Comparison of ENCODE assay signal across 33 cellular contexts in genomic region chr14:74959596-74960180, GRCh38. TPM values are rescaled to one million over a fixed set of nuclear protein-coding genes. Genes with fewer than 3 reads are reported as not detected.
DNase-seq lines count a peak whose midpoint lies in the region; FAIRE-seq and TF ChIP-seq lines count a peak whose summit lies in the region.
"Had no signal": no experiment of that assay in that cellular context is flagged by ENCODE, and none has a peak within 500 bp of the region (broad histone marks: within the 10 kb centered on the region; RNA-seq: fewer than 3 reads in every experiment).

No MANE protein-coding gene starts in this region.

- TF ChIP-seq CTCF in PC-9 (conservative IDR thresholded peaks at IDR 0.05): no peak
- TF ChIP-seq CTCF in endothelial cell of umbilical vein (IDR thresholded peaks at IDR 0.05; ENCODE audit: extremely low read depth in 1 of 2, insufficient read depth in 1 of 2, low read depth in 1 of 2, low read length in 2 of 2): no peak
- TF ChIP-seq CTCF in BE2C (IDR thresholded peaks at IDR 0.05; ENCODE audit: low read depth, low read length): no peak
- no peak for TF ChIP-seq CTCF in HFFc6 (IDR thresholded peaks at IDR 0.05)

- no TSS peak for BruUV-seq in PC-9 (replicated peaks; lab: Mats Ljungman, UMichigan)
- BruUV-seq in endothelial cell of umbilical vein (replicated peaks; lab: Mats Ljungman, UMichigan): no TSS peak

- DNase-seq in ELR (ENCODE audit: low read depth) (peak; percentile 45), PC-9 (no peak), endothelial cell of umbilical vein (ENCODE audit: low read depth, low spot score) (peak; percentile 30), SK-N-DZ (ENCODE audit: low spot score) (no peak), BE2C (no peak), HFFc6 (no peak)
- no peak for DNase-seq in activated CD4-positive, CD25-positive, alpha-beta regulatory T cell (lab: John Stamatoyannopoulos, UW)
- DNase-seq: activated CD4-positive, alpha-beta T cell treated with anti-CD3 and anti-CD28 coated beads, Interleukin-2, amount 10 ng/mL, durations not matched to agents 24 days and 14 days; activated CD8-positive, alpha-beta memory T cell treated with anti-CD3 and anti-CD28 coated beads for 24 hours; activated gamma-delta T cell; activated naive CD8-positive, alpha-beta T cell treated with anti-CD3 and anti-CD28 coated beads, Interleukin-2, amount 10 ng/mL, durations not matched to agents 7 days and 5 days; AML-193; caudate nucleus; DMS 273 treated with DMSO at 0.1 percent for 48 hours; foreskin fibroblast; heart left ventricle; naive thymus-derived CD4-positive, alpha-beta T cell; NCI-H146; NCI-H446; NCI-H82; right lobe of liver; stimulated activated CD8-positive, alpha-beta memory T cell treated with anti-CD3 and anti-CD28 coated beads, Interleukin-4, amount 100 ng/mL, for 48 hours; T1000; testis; uterus had no signal

- H3K4me2 ChIP-seq in BLaER1 treated with 17β-estradiol and CSF1 and Interleukin-3, amounts not matched to agents 10 nM and 100 nM: peak overlapping the region in 8 of 11 experiments; percentile 3 to 48 (median 20); a peak in 9 of 22 replicates
- H3K4me2 ChIP-seq in PC-9 (peak overlapping the region; percentile 8), endothelial cell of umbilical vein (ENCODE audit: insufficient read depth, low read length) (no peak overlapping the region)

- dilution Hi-C loops in endothelial cell of umbilical vein (cut with MboI; ENCODE audit: extremely low pct_ligation_motif_present, low sequenced_read_pairs): no loop called here

- peaks cover 10% of the 10 kb centered on the region for H3K27me3 Mint-ChIP-seq in HFFc6 (ENCODE audit: insufficient read depth)

- CTCF ChIA-PET in PC-9 (lab: Charles Lee) (no interaction called here), endothelial cell of umbilical vein (lab: Charles Lee) (interaction anchor here (1.4 to 1.8 kb wide), 2 partner anchors 29 to 129 kb away, joined by 3 to 5 read pairs; no protein-coding TSS in a partner anchor)

- H3K9me2 ChIP-seq in PC-9 (ENCODE audit: insufficient read depth): no peaks in the 10 kb centered on the region

- no peaks in the 10 kb centered on the region for H3K9me1 ChIP-seq in endothelial cell of umbilical vein (replicated peaks; ENCODE audit: control insufficient read depth, extremely low read depth, insufficient read depth, low read length)

- H4K20me1 ChIP-seq in BLaER1 treated with 17β-estradiol and CSF1 and Interleukin-3, amounts not matched to agents 10 nM and 100 nM: no peaks in the 10 kb centered on the region; a peak in 1 of 22 replicates
- H4K20me1 ChIP-seq in PC-9 (ENCODE audit: insufficient read depth): no peaks in the 10 kb centered on the region
- no peaks in the 10 kb centered on the region for H4K20me1 ChIP-seq in endothelial cell of umbilical vein (replicated peaks; ENCODE audit: control insufficient read depth, extremely low read depth, insufficient read depth, low read length)

- no peaks in the 10 kb centered on the region for H3K36me3 Mint-ChIP-seq in HFFc6 (ENCODE audit: low read depth)
- H3K36me3 Mint-ChIP-seq: activated naive CD8-positive, alpha-beta T cell treated with anti-CD3 and anti-CD28 coated beads, Interleukin-2, amount 10 ng/mL, durations not matched to agents 7 days and 5 days; naive thymus-derived CD4-positive, alpha-beta T cell had no signal

- H3K9ac ChIP-seq in BLaER1 treated with 17β-estradiol and CSF1 and Interleukin-3, amounts not matched to agents 10 nM and 100 nM: no peak overlapping the region
- H3K9ac ChIP-seq in endothelial cell of umbilical vein (replicated peaks; ENCODE audit: extremely low read depth, insufficient read depth, low read length): no peak overlapping the region

- H2AFZ ChIP-seq in PC-9 (no peak overlapping the region), endothelial cell of umbilical vein (ENCODE audit: low read depth, low read length) (no peak overlapping the region)

- no peaks in the 10 kb centered on the region for H3K9me3 Mint-ChIP-seq in HFFc6
- H3K9me3 Mint-ChIP-seq: activated CD4-positive, alpha-beta T cell treated with anti-CD3 and anti-CD28 coated beads, Interleukin-2, amount 10 ng/mL, durations not matched to agents 24 days and 14 days; activated naive CD8-positive, alpha-beta T cell treated with anti-CD3 and anti-CD28 coated beads, Interleukin-2, amount 10 ng/mL, durations not matched to agents 7 days and 5 days; naive thymus-derived CD4-positive, alpha-beta T cell; stimulated activated naive CD8-positive, alpha-beta T cell treated with anti-CD3 and anti-CD28 coated beads, Interleukin-15, Interleukin-2, amounts not matched to agents 100 ng/mL and 50 ng/mL, for 24 hours had no signal

- H3F3A ChIP-seq in PC-9 (ENCODE audit: insufficient read depth, low read depth): peaks cover 11% of the 10 kb centered on the region; the same call in 1 of the 2 replicates

- H3K4me3 ChIP-seq in BLaER1 treated with 17β-estradiol and CSF1 and Interleukin-3, amounts not matched to agents 10 nM and 100 nM: no peak overlapping the region
- H3K4me3 ChIP-seq in PC-9 (no peak overlapping the region), endothelial cell of umbilical vein (replicated peaks in 1 of 3; ENCODE audit: insufficient read depth in 1 of 3, low read depth in 1 of 3, low read length in 3 of 3) (no peak overlapping the region), BE2C (ENCODE audit: low read depth, low read length) (no peak overlapping the region)
- H3K4me3 ChIP-seq: coronary artery, esophagus muscularis mucosa, heart left ventricle, right lobe of liver, SJSA1, testis, uterus had no signal

- H3K27me3 ChIP-seq in BLaER1 treated with 17β-estradiol and CSF1 and Interleukin-3, amounts not matched to agents 10 nM and 100 nM: peaks cover 11 to 19% (median 14%) of the 10 kb centered on the region in 11 experiments
- peaks cover 5% of the 10 kb centered on the region; the same call in 1 of the 2 replicates for H3K27me3 ChIP-seq in PC-9 (ENCODE audit: insufficient read depth, low read depth)
- no peaks in the 10 kb centered on the region for H3K27me3 ChIP-seq in endothelial cell of umbilical vein (ENCODE audit: control insufficient read depth in 2 of 2, insufficient read depth in 2 of 2, low read length in 2 of 2)
- H3K27me3 ChIP-seq in BE2C: no peaks in the 10 kb centered on the region
- H3K27me3 ChIP-seq: right lobe of liver, SJSA1, testis, uterus had no signal

- no peak for TF ChIP-seq POLR2A in endothelial cell of umbilical vein (IDR thresholded peaks at IDR 0.05; ENCODE audit: low read depth, low read length)

- POLR2A ChIA-PET in PC-9 (lab: Charles Lee; ENCODE audit: unreplicated experiment): no interaction called here
- POLR2A ChIA-PET in endothelial cell of umbilical vein (lab: Charles Lee): interaction anchor here (1.0 kb wide), 1 partner anchor 20 kb away, joined by 3 read pairs; no protein-coding TSS in a partner anchor

- peaks cover 21% of the 10 kb centered on the region for H3K4me1 Mint-ChIP-seq in HFFc6 (ENCODE audit: low read depth)

- H3K27ac ChIP-seq in BLaER1 treated with 17β-estradiol and CSF1 and Interleukin-3, amounts not matched to agents 10 nM and 100 nM: no peak overlapping the region
- H3K27ac ChIP-seq in PC-9 (0 out of 2 replicates have a peak overlapping the region, but pooled peaks have one; percentile 6), endothelial cell of umbilical vein (ENCODE audit: insufficient read depth, low read depth, low read length) (peak overlapping the region; percentile 6)
- H3K27ac ChIP-seq: coronary artery, esophagus muscularis mucosa, heart left ventricle, neutrophil, right lobe of liver, SJSA1, testis, uterus had no signal

- H3K27ac Mint-ChIP-seq in HFFc6: no peak overlapping the region
- H3K27ac Mint-ChIP-seq: activated CD4-positive, alpha-beta T cell treated with anti-CD3 and anti-CD28 coated beads, Interleukin-2, amount 10 ng/mL, durations not matched to agents 24 days and 14 days; activated naive CD8-positive, alpha-beta T cell treated with anti-CD3 and anti-CD28 coated beads, Interleukin-2, amount 10 ng/mL, durations not matched to agents 7 days and 5 days; progenitor cell of endocrine pancreas; stimulated activated naive CD8-positive, alpha-beta T cell treated with anti-CD3 and anti-CD28 coated beads, Interleukin-15, Interleukin-2, amounts not matched to agents 100 ng/mL and 50 ng/mL, for 24 hours had no signal

- H3K9me3 ChIP-seq in BLaER1 treated with 17β-estradiol and CSF1 and Interleukin-3, amounts not matched to agents 10 nM and 100 nM (replicated peaks in 1 of 11): no peaks in the 10 kb centered on the region
- H3K9me3 ChIP-seq in PC-9 (ENCODE audit: insufficient read depth, low read depth) (no peaks in the 10 kb centered on the region), endothelial cell of umbilical vein (replicated peaks; ENCODE audit: control insufficient read depth, insufficient read depth, low read length) (no peaks in the 10 kb centered on the region), BE2C (no peaks in the 10 kb centered on the region)
- H3K9me3 ChIP-seq: esophagus muscularis mucosa, heart left ventricle, neutrophil, right lobe of liver, SJSA1, testis, uterus had no signal

- H3K4me1 ChIP-seq in BLaER1 treated with 17β-estradiol and CSF1 and Interleukin-3, amounts not matched to agents 10 nM and 100 nM: peaks cover 21 to 44% (median 40%) of the 10 kb centered on the region in 10 experiments
- H3K4me1 ChIP-seq in PC-9 (replicated peaks; ENCODE audit: insufficient read depth): peaks cover 31% of the 10 kb centered on the region
- H3K4me1 ChIP-seq in endothelial cell of umbilical vein (ENCODE audit: control insufficient read depth, extremely low read depth, insufficient read depth, low read length): peaks cover 20% of the 10 kb centered on the region
- H3K4me1 ChIP-seq in BE2C: no peaks in the 10 kb centered on the region
- H3K4me1 ChIP-seq: uterus had no signal

- H3K4me3 Mint-ChIP-seq in HFFc6: no peak overlapping the region
- H3K4me3 Mint-ChIP-seq: activated CD4-positive, alpha-beta T cell treated with anti-CD3 and anti-CD28 coated beads, Interleukin-2, amount 10 ng/mL, durations not matched to agents 24 days and 14 days; activated naive CD8-positive, alpha-beta T cell treated with anti-CD3 and anti-CD28 coated beads, Interleukin-2, amount 10 ng/mL, durations not matched to agents 7 days and 5 days; naive thymus-derived CD4-positive, alpha-beta T cell; stimulated activated naive CD8-positive, alpha-beta T cell treated with anti-CD3 and anti-CD28 coated beads, Interleukin-15, Interleukin-2, amounts not matched to agents 100 ng/mL and 50 ng/mL, for 24 hours had no signal

- intact Hi-C loops in PC-9 (cut with micrococcal nuclease; ENCODE audit: unreplicated experiment) (no loop called here), endothelial cell of umbilical vein (cut with micrococcal nuclease) (no loop called here)

- FAIRE-seq in endothelial cell of umbilical vein (lab: Jason Lieb, UNC): peak; percentile 77
- FAIRE-seq: astrocyte had no signal

- H3K79me2 ChIP-seq in PC-9 (ENCODE audit: low read depth) (no peaks in the 10 kb centered on the region), endothelial cell of umbilical vein (ENCODE audit: control insufficient read depth, insufficient read depth, low read length) (peaks cover 7% of the 10 kb centered on the region)

- no peaks in the 10 kb centered on the region for H3K36me3 ChIP-seq in BLaER1 treated with 17β-estradiol and CSF1 and Interleukin-3, amounts not matched to agents 10 nM and 100 nM
- no peaks in the 10 kb centered on the region for H3K36me3 ChIP-seq in PC-9 (ENCODE audit: low read depth)
- H3K36me3 ChIP-seq in endothelial cell of umbilical vein (ENCODE audit: control insufficient read depth in 2 of 2, extremely low read depth in 1 of 2, insufficient read depth in 2 of 2, low read length in 2 of 2): no peaks in the 10 kb centered on the region
- no peaks in the 10 kb centered on the region for H3K36me3 ChIP-seq in BE2C
- H3K36me3 ChIP-seq: esophagus muscularis mucosa, heart left ventricle, neutrophil, right lobe of liver, SJSA1, uterus had no signal

RNA-seq across cellular contexts. Expression of gene PGF, which starts 4.3 kb away (rescaled TPM):
- 8.9 and 11.7 TPM in 2 replicates for total RNA-seq in PC-9 (2021)
- 206 and 254 TPM in 2 replicates for total RNA-seq in endothelial cell of umbilical vein
- polyA plus RNA-seq in endothelial cell of umbilical vein: 89.0 and 102 TPM in 2 replicates
- polyA plus RNA-seq in endothelial cell of umbilical vein (2011; cell fraction: cytosol; rRNA removed): 47.5 and 62.9 TPM in 2 replicates
- polyA plus RNA-seq in endothelial cell of umbilical vein (2011; cell fraction: nucleus; rRNA removed): 103 TPM in 2 replicates
- polyA plus RNA-seq in endothelial cell of umbilical vein (2012): 68.6 and 97.1 TPM in 2 replicates
- polyA minus RNA-seq in endothelial cell of umbilical vein: 49.2 and 69.1 TPM in 2 replicates
- polyA minus RNA-seq in endothelial cell of umbilical vein (2011; cell fraction: cytosol; rRNA and poly(A)+ RNA removed): not detected
- 84.1 and 105 TPM in 2 replicates for polyA minus RNA-seq in endothelial cell of umbilical vein (2011; cell fraction: nucleus; rRNA and poly(A)+ RNA removed)
- 41.3 and 45.9 TPM in 2 replicates for polyA plus RNA-seq in SK-N-DZ (2014; cell fraction: cytosol; rRNA removed)
- polyA plus RNA-seq in SK-N-DZ (2014; cell fraction: nucleus; rRNA removed): 19.9 and 28.4 TPM in 2 replicates
- 44.0 TPM for polyA plus RNA-seq in BE2C (2012; ENCODE audit: insufficient read depth, insufficient read length, low read depth)
- 1 to 10 TPM in 4 of 6 experiments, under 1 TPM in 2; 0.87 to 2.9 (median 2.7) TPM for total RNA-seq in HFFc6 (2021; fragmentation: NEBNext Ultra II Directional; extraction: Animal tissue kit (Norgen Biotek cat#: 25700))

RNA-seq across cellular contexts. Expression of gene RPS6KL1, which starts 36.6 kb away (rescaled TPM):
- total RNA-seq in PC-9 (2021): 3.4 and 4.2 TPM in 2 replicates
- 23.8 and 25.6 TPM in 2 replicates for total RNA-seq in endothelial cell of umbilical vein
- polyA plus RNA-seq in endothelial cell of umbilical vein: 10.2 TPM in 2 replicates
- polyA plus RNA-seq in endothelial cell of umbilical vein (2011; cell fraction: cytosol; rRNA removed): 8.3 and 9.6 TPM in 2 replicates
- 44.8 and 45.3 TPM in 2 replicates for polyA plus RNA-seq in endothelial cell of umbilical vein (2011; cell fraction: nucleus; rRNA removed)
- 15.8 and 17.7 TPM in 2 replicates for polyA plus RNA-seq in endothelial cell of umbilical vein (2012)
- 22.9 and 29.7 TPM in 2 replicates for polyA minus RNA-seq in endothelial cell of umbilical vein
- polyA minus RNA-seq in endothelial cell of umbilical vein (2011; cell fraction: cytosol; rRNA and poly(A)+ RNA removed): 1.3 TPM
- 21.8 and 24.8 TPM in 2 replicates for polyA minus RNA-seq in endothelial cell of umbilical vein (2011; cell fraction: nucleus; rRNA and poly(A)+ RNA removed)
- 19.0 and 27.3 TPM in 2 replicates for polyA plus RNA-seq in SK-N-DZ (2014; cell fraction: cytosol; rRNA removed)
- polyA plus RNA-seq in SK-N-DZ (2014; cell fraction: nucleus; rRNA removed): 72.4 and 86.5 TPM in 2 replicates
- polyA plus RNA-seq in BE2C (2012; ENCODE audit: insufficient read depth, insufficient read length, low read depth): 122 TPM
- total RNA-seq in HFFc6 (2021; fragmentation: NEBNext Ultra II Directional; extraction: Animal tissue kit (Norgen Biotek cat#: 25700)): 1 to 10 TPM in 4 of 6 experiments, under 1 TPM in 2; 0.78 to 1.1 (median 1.0) TPM
- total RNA-seq: SJSA1 had no signal

RNA-seq across cellular contexts. Expression of gene EIF2B2, which starts 43.0 kb away (rescaled TPM):
- total RNA-seq in PC-9 (2021): 131 and 139 TPM in 2 replicates
- total RNA-seq in endothelial cell of umbilical vein: 97.0 and 103 TPM in 2 replicates
- 143 and 146 TPM in 2 replicates for polyA plus RNA-seq in endothelial cell of umbilical vein
- polyA plus RNA-seq in endothelial cell of umbilical vein (2011; cell fraction: cytosol; rRNA removed): 124 and 125 TPM in 2 replicates
- polyA plus RNA-seq in endothelial cell of umbilical vein (2011; cell fraction: nucleus; rRNA removed): 101 and 104 TPM in 2 replicates
- 71.5 and 81.7 TPM in 2 replicates for polyA plus RNA-seq in endothelial cell of umbilical vein (2012)
- 89.0 and 115 TPM in 2 replicates for polyA minus RNA-seq in endothelial cell of umbilical vein
- 36.6 TPM for polyA minus RNA-seq in endothelial cell of umbilical vein (2011; cell fraction: cytosol; rRNA and poly(A)+ RNA removed)
- 65.0 and 65.2 TPM in 2 replicates for polyA minus RNA-seq in endothelial cell of umbilical vein (2011; cell fraction: nucleus; rRNA and poly(A)+ RNA removed)
- polyA plus RNA-seq in SK-N-DZ (2014; cell fraction: cytosol; rRNA removed): 49.7 and 57.3 TPM in 2 replicates
- polyA plus RNA-seq in SK-N-DZ (2014; cell fraction: nucleus; rRNA removed): 47.3 and 55.5 TPM in 2 replicates
- 153 TPM for polyA plus RNA-seq in BE2C (2012; ENCODE audit: insufficient read depth, insufficient read length, low read depth)
- 10 to 100 TPM; 55.5 to 66.1 (median 59.0) TPM for total RNA-seq in HFFc6 (2021; fragmentation: NEBNext Ultra II Directional; extraction: Animal tissue kit (Norgen Biotek cat#: 25700))

Comparison
In these comparisons a context has a peak if more than half of its experiments do, and no peak if none do; other contexts are left out.
1. H3K27ac ChIP-seq: peak in PC-9 (single experiment) and endothelial cell of umbilical vein (single experiment); none in BLaER1 treated with 17β-estradiol and CSF1 and Interleukin-3, amounts not matched to agents 10 nM and 100 nM (0 of 11).
2. DNase-seq: peak in ELR (single experiment) and endothelial cell of umbilical vein (single experiment); none in PC-9 (0 of 2), SK-N-DZ (single experiment), BE2C (single experiment), HFFc6 (single experiment) and activated CD4-positive, CD25-positive, alpha-beta regulatory T cell (0 of 4).
3. RNA of gene PGF, which starts 4.3 kb away (total RNA-seq): 206 to 254 TPM in endothelial cell of umbilical vein; 8.9 to 11.7 TPM in PC-9 and 0.87 to 2.9 TPM in HFFc6; every median in the first group is over 10 times any median in the second.